ENCODE assay signal across 8 cellular contexts in genomic region chr12:94832780-94833760, GRCh38.
A peak's percentile ranks its signal among the peaks of the same experiment; 100 is the strongest.
DNase-seq lines count a peak whose midpoint lies in the region; TF ChIP-seq lines count a peak whose summit lies in the region.

No MANE protein-coding gene starts in this region.

- H3K9me2 ChIP-seq in hepatocyte (replicated peaks; ENCODE audit: insufficient read depth) = no peaks in the 10 kb centered on the region

- H3K4me1 ChIP-seq in SJCRH30 (peaks cover 30% of the 10 kb centered on the region), hepatocyte (ENCODE audit: insufficient read depth) (peaks cover 8% of the 10 kb centered on the region), skeletal muscle tissue (ENCODE audit: control insufficient read depth in 3 of 3, insufficient read depth in 3 of 3, low read length in 3 of 3) (peaks cover 6 to 12% (median 7%) of the 10 kb centered on the region in 3 donors)

- no peaks in the 10 kb centered on the region for H4K20me1 ChIP-seq in hepatocyte (ENCODE audit: insufficient read depth, poor library complexity, severe bottlenecking)

- H3K4me3 ChIP-seq in SJCRH30 (no peak overlapping the region), hepatocyte (no peak overlapping the region), skeletal muscle tissue (ENCODE audit: low read length in 3 of 3) (no peak overlapping the region)

- no peaks in the 10 kb centered on the region for H3K79me2 ChIP-seq in hepatocyte

- no peak overlapping the region for H3K9ac ChIP-seq in skeletal muscle tissue (ENCODE audit: low read depth in 1 of 3, low read length in 3 of 3)

- H3K27ac ChIP-seq in SJCRH30 (peak overlapping the region; percentile 13), hepatocyte (peak overlapping the region; percentile 55), skeletal muscle tissue (ENCODE audit: low read depth, low read length) (peak overlapping the region; percentile 26)

- no peaks in the 10 kb centered on the region for H3K36me3 ChIP-seq in SJCRH30
- H3K36me3 ChIP-seq in hepatocyte (replicated peaks; ENCODE audit: insufficient read depth, low read depth) = no peaks in the 10 kb centered on the region
- no peaks in the 10 kb centered on the region for H3K36me3 ChIP-seq in skeletal muscle tissue (ENCODE audit: control insufficient read depth in 3 of 3, insufficient read depth in 3 of 3, low read length in 3 of 3)

- H3K27me3 ChIP-seq in SJCRH30 = no peaks in the 10 kb centered on the region
- H3K27me3 ChIP-seq in hepatocyte = no peaks in the 10 kb centered on the region
- peaks cover 0 to 2% (median 0%) of the 10 kb centered on the region in 3 donors for H3K27me3 ChIP-seq in skeletal muscle tissue (ENCODE audit: control insufficient read depth in 3 of 3, insufficient read depth in 3 of 3, low read length in 3 of 3)

- H3K9me3 ChIP-seq in SJCRH30 (replicated peaks) (no peaks in the 10 kb centered on the region), hepatocyte (ENCODE audit: low read depth) (no peaks in the 10 kb centered on the region), skeletal muscle tissue (ENCODE audit: control insufficient read depth in 3 of 3, low read length in 3 of 3) (no peaks in the 10 kb centered on the region)

- 34% methylated on average over 17 of the region's 17 CpGs for WGBS in hepatocyte (ENCODE audit: low lambda C conversion rate, missing lambda C conversion rate)

- DNase-seq in HK-2 (ENCODE audit: unreplicated experiment) (peak; percentile 24), SJCRH30 (peak; percentile 86 to 92), hepatocyte (ENCODE audit: low spot score) (peak; percentile 49), kidney glomerular epithelial cell (lab: John Stamatoyannopoulos, UW) (no peak), OCI-M1 (lab: John Stamatoyannopoulos, UW) (no peak)
- no peak for DNase-seq in activated CD4-positive, alpha-beta T cell treated with anti-CD3 and anti-CD28 coated beads for 48 hours
- DNase-seq in activated CD8-positive, alpha-beta memory T cell treated with anti-CD3 and anti-CD28 coated beads, Interleukin-2, amount 50 U/mL, for 48 hours = no peak

- TF ChIP-seq CTCF in hepatocyte (IDR thresholded peaks at IDR 0.05; ENCODE audit: poor library complexity) = no peak

- H3K4me2 ChIP-seq in hepatocyte = peak overlapping the region; percentile 46

- H2AFZ ChIP-seq in hepatocyte = no peak overlapping the region

Comparison
In these comparisons a context has a peak if more than half of its experiments do, and no peak if none do; other contexts are left out.
1. DNase-seq: peak in HK-2 (single experiment), SJCRH30 (2 of 2) and hepatocyte (single experiment); none in kidney glomerular epithelial cell (single experiment), activated CD4-positive, alpha-beta T cell treated with anti-CD3 and anti-CD28 coated beads for 48 hours (single experiment), activated CD8-positive, alpha-beta memory T cell treated with anti-CD3 and anti-CD28 coated beads, Interleukin-2, amount 50 U/mL, for 48 hours (single experiment) and OCI-M1 (single experiment).
2. Peak in every context shown above with its lines, with median percentiles within 50 percentile points of each other: H3K27ac ChIP-seq.